ENCODE assay signal across 1 cellular context in the genomic region with DNA sequence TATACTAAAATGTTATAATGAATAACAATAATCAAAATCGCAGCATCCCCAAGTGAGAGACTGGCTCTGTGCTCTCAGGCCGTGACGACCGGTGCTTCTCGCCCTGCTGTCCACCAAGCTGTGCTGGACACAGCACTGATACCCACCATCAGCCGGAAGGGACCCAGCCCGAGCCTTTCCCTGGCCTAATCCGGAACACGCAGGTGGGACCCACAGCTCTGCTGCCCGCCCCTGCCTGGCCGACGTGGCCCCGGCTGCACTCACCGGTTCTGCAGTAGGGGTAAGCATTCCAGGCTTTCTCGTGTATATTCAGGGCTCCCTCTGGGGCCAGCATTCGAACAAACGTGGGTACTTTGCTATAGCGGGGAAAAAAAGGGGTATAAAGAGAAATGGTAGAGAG.
TF ChIP-seq lines count a peak whose summit lies in the region.

No MANE protein-coding gene starts in this region.

TF ChIP-seq in IMR-90, 13 proteins besides CTCF, POLR2A, EP300 and RAD21:
- TF ChIP-seq RFX5 (IDR thresholded peaks at IDR 0.05; ENCODE audit: low read depth, low read length) (no peak), MAZ (IDR thresholded peaks at IDR 0.05; ENCODE audit: borderline replicate concordance, low read depth, low read length) (no peak), CHD1 (IDR thresholded peaks at IDR 0.05; ENCODE audit: low read depth, low read length) (no peak), MXI1 (IDR thresholded peaks at IDR 0.05; ENCODE audit: borderline replicate concordance, low read depth, low read length) (no peak), NFE2L2 (IDR thresholded peaks at IDR 0.05; ENCODE audit: low read depth, low read length) (no peak), SMC3 (IDR thresholded peaks at IDR 0.05; ENCODE audit: low read depth, low read length) (no peak), CEBPB (IDR thresholded peaks at IDR 0.05; ENCODE audit: low read depth, low read length) (no peak), RCOR1 (IDR thresholded peaks at IDR 0.05; ENCODE audit: insufficient replicate concordance, low read length) (no peak)
- TF ChIP-seq, protein P1, sequence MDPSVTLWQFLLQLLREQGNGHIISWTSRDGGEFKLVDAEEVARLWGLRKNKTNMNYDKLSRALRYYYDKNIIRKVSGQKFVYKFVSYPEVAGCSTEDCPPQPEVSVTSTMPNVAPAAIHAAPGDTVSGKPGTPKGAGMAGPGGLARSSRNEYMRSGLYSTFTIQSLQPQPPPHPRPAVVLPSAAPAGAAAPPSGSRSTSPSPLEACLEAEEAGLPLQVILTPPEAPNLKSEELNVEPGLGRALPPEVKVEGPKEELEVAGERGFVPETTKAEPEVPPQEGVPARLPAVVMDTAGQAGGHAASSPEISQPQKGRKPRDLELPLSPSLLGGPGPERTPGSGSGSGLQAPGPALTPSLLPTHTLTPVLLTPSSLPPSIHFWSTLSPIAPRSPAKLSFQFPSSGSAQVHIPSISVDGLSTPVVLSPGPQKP (IDR thresholded peaks at IDR 0.05; ENCODE audit: borderline replicate concordance, low read depth, low read length) = no peak
TF ChIP-seq in IMR-90: peak in this region for 0.
